In the genomic region with DNA sequence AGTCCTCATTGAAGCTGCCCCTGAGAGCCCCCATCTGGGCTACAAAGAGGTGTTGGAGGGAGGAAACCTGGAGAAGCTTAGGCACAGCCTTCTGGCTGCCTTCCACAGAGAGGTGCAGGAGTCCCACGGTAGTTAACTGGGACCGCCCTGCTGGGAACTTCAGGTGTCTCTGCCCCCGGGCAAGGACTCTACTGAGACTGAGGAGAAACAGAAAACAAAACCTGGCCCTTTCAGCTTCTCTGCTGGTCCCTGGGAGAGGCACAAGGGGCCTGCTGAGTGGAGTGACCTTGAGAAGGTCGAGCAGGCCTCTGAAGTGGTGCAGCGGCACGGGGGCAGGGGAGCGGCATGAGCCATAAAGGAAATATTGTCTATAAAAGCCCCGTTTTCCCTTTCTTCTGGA, we compare ENCODE assay signal across 26 cellular contexts. TPM values are rescaled to one million over a fixed set of nuclear protein-coding genes. Genes with fewer than 3 reads are reported as not detected.
"Had no signal": no experiment of that assay in that cellular context is flagged by ENCODE, and none has a peak within 500 bp of the region (broad histone marks: within the 10 kb centered on the region; RNA-seq: fewer than 3 reads in every experiment).

No MANE protein-coding gene starts in this region.

- H3K9me3 Mint-ChIP-seq: activated CD4-positive, alpha-beta memory T cell treated with anti-CD3 and anti-CD28 coated beads, Interleukin-2, amount 10 ng/mL, durations not matched to agents 7 days and 5 days; activated CD4-positive, alpha-beta T cell treated with anti-CD3 and anti-CD28 coated beads, Interleukin-2, amount 10 ng/mL, durations not matched to agents 7 days and 5 days; activated T-cell treated with anti-CD3 and anti-CD28 coated beads, Interleukin-2, amount 50 U/mL, for 24 hours; activated T-helper 17 cell treated with anti-CD3 and anti-CD28 coated beads, Interleukin-2, amount 50 U/mL, for 72 hours; mesothelial cell of epicardium; T-helper 2 cell treated with Interferon-gamma antibody and Interleukin-4, amounts not matched to agents 5 μg/mL and 100 μg/mL, for 36 hours had no signal

- H3K4me3 ChIP-seq: breast epithelium, heart right ventricle, pancreas, spleen, transverse colon had no signal

- DNase-seq: activated CD4-positive, alpha-beta memory T cell treated with anti-CD3 and anti-CD28 coated beads, Interleukin-2, amount 10 ng/mL, durations not matched to agents 7 days and 5 days; activated CD4-positive, alpha-beta T cell treated with anti-CD3 and anti-CD28 coated beads for 1 hour; activated CD4-positive, alpha-beta T cell treated with anti-CD3 and anti-CD28 coated beads, Interleukin-2, amount 10 ng/mL, durations not matched to agents 7 days and 5 days; activated CD8-positive, alpha-beta memory T cell treated with anti-CD3 and anti-CD28 coated beads, Interleukin-2, amount 50 U/mL, for 48 hours; activated gamma-delta T cell treated with Interleukin-2 at 50 U/mL for 16 hours; activated naive CD4-positive, alpha-beta T cell treated with anti-CD3 and anti-CD28 coated beads, Interleukin-2, amount 50 U/mL, for 16 hours; activated T-cell treated with anti-CD3 and anti-CD28 coated beads, Interleukin-2, amount 50 U/mL, for 24 hours; effector memory CD4-positive, alpha-beta T cell; foreskin melanocyte; heart right ventricle; left cardiac atrium; left ventricle myocardium superior; naive thymus-derived CD4-positive, alpha-beta T cell; nucleus accumbens; right cardiac atrium; spleen; stimulated activated naive CD4-positive, alpha-beta T cell treated with Interleukin-2 at 50 U/mL for 16 hours; T-helper 1 cell; transverse colon had no signal

- H3K4me1 Mint-ChIP-seq: activated CD4-positive, alpha-beta memory T cell treated with anti-CD3 and anti-CD28 coated beads, Interleukin-2, amount 10 ng/mL, durations not matched to agents 7 days and 5 days; activated CD4-positive, alpha-beta T cell treated with anti-CD3 and anti-CD28 coated beads, Interleukin-2, amount 10 ng/mL, durations not matched to agents 7 days and 5 days; activated T-helper 17 cell treated with anti-CD3 and anti-CD28 coated beads, Interleukin-2, amount 50 U/mL, for 72 hours; central memory CD8-positive, alpha-beta T cell; mesothelial cell of epicardium; naive thymus-derived CD4-positive, alpha-beta T cell had no signal

- H3K27ac Mint-ChIP-seq: activated CD4-positive, alpha-beta memory T cell treated with anti-CD3 and anti-CD28 coated beads, Interleukin-2, amount 10 ng/mL, durations not matched to agents 7 days and 5 days; activated CD4-positive, alpha-beta T cell treated with anti-CD3 and anti-CD28 coated beads, Interleukin-2, amount 10 ng/mL, durations not matched to agents 7 days and 5 days; activated T-cell treated with anti-CD3 and anti-CD28 coated beads, Interleukin-2, amount 50 U/mL, for 24 hours; activated T-helper 17 cell treated with anti-CD3 and anti-CD28 coated beads, Interleukin-2, amount 50 U/mL, for 72 hours; mesothelial cell of epicardium; naive thymus-derived CD4-positive, alpha-beta T cell; T-helper 2 cell treated with Interferon-gamma antibody and Interleukin-4, amounts not matched to agents 5 μg/mL and 100 μg/mL, for 36 hours had no signal

- H3K36me3 ChIP-seq: breast epithelium, heart right ventricle, pancreas, spleen, transverse colon had no signal

- H3K4me1 ChIP-seq: breast epithelium, heart right ventricle, pancreas, transverse colon had no signal

- H3K4me3 Mint-ChIP-seq: activated CD4-positive, alpha-beta memory T cell treated with anti-CD3 and anti-CD28 coated beads, Interleukin-2, amount 10 ng/mL, durations not matched to agents 7 days and 5 days; activated CD4-positive, alpha-beta T cell treated with anti-CD3 and anti-CD28 coated beads, Interleukin-2, amount 10 ng/mL, durations not matched to agents 7 days and 5 days; activated T-cell treated with anti-CD3 and anti-CD28 coated beads, Interleukin-2, amount 50 U/mL, for 24 hours; activated T-helper 17 cell treated with anti-CD3 and anti-CD28 coated beads, Interleukin-2, amount 50 U/mL, for 72 hours; central memory CD8-positive, alpha-beta T cell; mesothelial cell of epicardium; naive thymus-derived CD4-positive, alpha-beta T cell; T-helper 2 cell treated with Interferon-gamma antibody and Interleukin-4, amounts not matched to agents 5 μg/mL and 100 μg/mL, for 36 hours had no signal

- H3K36me3 Mint-ChIP-seq: mesothelial cell of epicardium; naive thymus-derived CD4-positive, alpha-beta T cell had no signal

- H3K27me3 Mint-ChIP-seq: activated CD4-positive, alpha-beta memory T cell treated with anti-CD3 and anti-CD28 coated beads, Interleukin-2, amount 10 ng/mL, durations not matched to agents 7 days and 5 days; activated CD4-positive, alpha-beta T cell treated with anti-CD3 and anti-CD28 coated beads, Interleukin-2, amount 10 ng/mL, durations not matched to agents 7 days and 5 days; activated T-cell treated with anti-CD3 and anti-CD28 coated beads, Interleukin-2, amount 50 U/mL, for 24 hours; central memory CD8-positive, alpha-beta T cell had no signal

- H3K27me3 ChIP-seq: breast epithelium, pancreas, spleen, transverse colon had no signal

- H3K27ac ChIP-seq: breast epithelium, heart right ventricle, pancreas, spleen, transverse colon had no signal

- H3K9me3 ChIP-seq: breast epithelium, heart right ventricle, pancreas, spleen, transverse colon had no signal

RNA-seq across cellular contexts. Expression of gene NTM, which starts 38.9 kb away (rescaled TPM):
- total RNA-seq: activated CD4-positive, alpha-beta memory T cell treated with anti-CD3 and anti-CD28 coated beads, Interleukin-2, amount 10 ng/mL, durations not matched to agents 7 days and 5 days; activated CD4-positive, alpha-beta T cell treated with anti-CD3 and anti-CD28 coated beads, Interleukin-2, amount 10 ng/mL, durations not matched to agents 7 days and 5 days; activated T-helper 17 cell treated with anti-CD3 and anti-CD28 coated beads, Interleukin-2, amount 50 U/mL, for 72 hours; lung microvascular endothelial cell; naive thymus-derived CD4-positive, alpha-beta T cell had no signal
- polyA plus RNA-seq: naive thymus-derived CD4-positive, alpha-beta T cell had no signal
